In the genomic region with DNA sequence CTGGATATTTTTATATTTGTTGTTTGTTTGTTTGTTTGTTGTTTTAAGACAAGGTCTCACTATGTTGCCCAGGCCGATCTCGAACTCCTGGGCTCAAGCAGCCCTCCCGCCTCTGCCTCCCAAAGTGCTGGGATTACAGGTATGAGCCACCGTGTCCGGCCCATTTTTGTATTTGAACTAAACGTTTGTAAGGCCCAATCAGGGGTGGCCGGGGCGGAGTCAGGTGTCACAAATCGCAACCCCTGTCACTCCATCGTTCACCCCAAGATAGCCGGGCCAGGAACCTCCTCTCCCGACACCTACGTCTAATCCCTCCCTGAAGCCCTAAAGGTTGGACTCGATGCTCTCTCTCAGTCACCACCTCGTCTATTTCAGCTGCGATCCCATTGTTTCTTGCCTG, we compare ENCODE assay signal across 8 cellular contexts. TPM values are rescaled to one million over a fixed set of nuclear protein-coding genes. Genes with fewer than 3 reads are reported as not detected.
DNase-seq lines count a peak whose midpoint lies in the region; ATAC-seq, FAIRE-seq and TF ChIP-seq lines count a peak whose summit lies in the region.

No MANE protein-coding gene starts in this region.

- no peak for FAIRE-seq in pancreas (lab: Jason Lieb, UNC)

- peak; percentile 3 for DNase-seq in activated CD4-positive, CD25-positive, alpha-beta regulatory T cell treated with anti-CD3 and anti-CD28 coated beads, Interleukin-2, amount 50 U/mL, for 16 hours (ENCODE audit: low read depth, low spot score)
- no peak for DNase-seq in colonic mucosa
- DNase-seq in pancreas: peak in 2 of 6 donors; percentile 1 to 12
- no peak for DNase-seq in putamen (ENCODE audit: low spot score)
- DNase-seq in DMS 273 (lab: John Stamatoyannopoulos, UW; ENCODE audit: unreplicated experiment): no peak
- no peak for DNase-seq in SW480 (ENCODE audit: low spot score)
- no peak for DNase-seq in ACHN

- H3K27me3 ChIP-seq in colonic mucosa (no peaks in the 10 kb centered on the region), pancreas (no peaks in the 10 kb centered on the region)

- H3K4me1 ChIP-seq in colonic mucosa: no peaks in the 10 kb centered on the region
- H3K4me1 ChIP-seq in pancreas: no peaks in the 10 kb centered on the region

- in situ Hi-C loops in ACHN (cut with HindIII; ENCODE audit: low pct_ligation_motif_present, low pct_unique_long_range_greater_than_20kb, low sequenced_read_pairs): no loop called here

- H3K9ac ChIP-seq in colonic mucosa (ENCODE audit: low read depth in 2 of 2, low read length in 2 of 2): no peak overlapping the region

- 40 to 53% methylated on average over 16 of the region's 16 CpGs for WGBS in pancreas, 2 donors

- TF ChIP-seq CTCF in colonic mucosa (IDR thresholded peaks at IDR 0.05): no peak
- TF ChIP-seq CTCF in pancreas (IDR thresholded peaks at IDR 0.05): no peak

- ATAC-seq in GM21723 (IDR thresholded peaks at IDR 0.05; ENCODE audit: unreplicated experiment) (peak; percentile 66), pancreas (peak; percentile 33 to 63 (median 50))

- intact Hi-C loops in colonic mucosa (cut with DNase I) (no loop called here), pancreas (cut with DNase I) (no loop called here)

- H3K9me3 ChIP-seq in colonic mucosa (no peaks in the 10 kb centered on the region), pancreas (no peaks in the 10 kb centered on the region)

- peak overlapping the region; percentile 28 for H3K4me3 ChIP-seq in colonic mucosa
- H3K4me3 ChIP-seq in pancreas: peak overlapping the region in 2 of 4 donors; percentile 36 to 41

- no peaks in the 10 kb centered on the region for H3K36me3 ChIP-seq in colonic mucosa
- no peaks in the 10 kb centered on the region for H3K36me3 ChIP-seq in pancreas

- H3K27ac ChIP-seq in colonic mucosa: no peak overlapping the region
- H3K27ac ChIP-seq in pancreas: no peak overlapping the region

RNA-seq across cellular contexts. Expression of a gene that starts 0.7 kb away (rescaled TPM):
- 1 to 10 TPM in 1 of 2 donors, under 1 TPM in 1; 0.57 to 2.0 TPM for total RNA-seq in colonic mucosa
- 1 to 10 TPM in 1 of 6 donors, under 1 TPM in 5; 0.09 to 1.9 (median 0.30) TPM for total RNA-seq in pancreas
- under 1 TPM; 0.53 to 0.68 TPM for polyA plus RNA-seq in pancreas
